Comparison of ENCODE assay signal across 10 cellular contexts in genomic region chr3:40718681-40719080, GRCh38.
DNase-seq lines count a peak whose midpoint lies in the region; ATAC-seq lines count a peak whose summit lies in the region.
"Had no signal": no experiment of that assay in that cellular context is flagged by ENCODE, and none has a peak within 500 bp of the region (broad histone marks: within the 10 kb centered on the region; RNA-seq: fewer than 3 reads in every experiment).

No MANE protein-coding gene starts in this region.

- H3K27ac Mint-ChIP-seq in naive thymus-derived CD4-positive, alpha-beta T cell = no peak overlapping the region
- H3K27ac Mint-ChIP-seq in effector memory CD8-positive, alpha-beta T cell = no peak overlapping the region
- H3K27ac Mint-ChIP-seq: activated naive CD8-positive, alpha-beta T cell treated with anti-CD3 and anti-CD28 coated beads, Interleukin-2, amount 10 ng/mL, durations not matched to agents 7 days and 5 days; T-helper 1 cell treated with Interleukin-12 subunit alpha and Interleukin-12 subunit beta and Interleukin-4 antibody, amounts not matched to agents 30 μg/mL and 1 μg/mL, for 36 hours had no signal

- CTCF ChIA-PET in naive thymus-derived CD4-positive, alpha-beta T cell (lab: Charles Lee) = no interaction called here

- H3K27me3 ChIP-seq in naive thymus-derived CD4-positive, alpha-beta T cell (ENCODE audit: control insufficient read depth in 2 of 2, insufficient read depth in 2 of 2, low read length in 2 of 2) = no peaks in the 10 kb centered on the region

- POLR2A ChIA-PET in naive thymus-derived CD4-positive, alpha-beta T cell (lab: Charles Lee) = no interaction called here

- DNase-seq in naive thymus-derived CD4-positive, alpha-beta T cell = no peak
- DNase-seq in Right ventricle myocardium inferior (ENCODE audit: missing footprints) (no peak), NK-92 (lab: John Stamatoyannopoulos, UW; ENCODE audit: unreplicated experiment) (no peak)
- DNase-seq in effector memory CD8-positive, alpha-beta T cell = no peak
- no peak for DNase-seq in activated CD8-positive, alpha-beta memory T cell treated with anti-CD3 and anti-CD28 coated beads, Interleukin-2, amount 50 U/mL, for 4 hours
- DNase-seq: activated naive CD8-positive, alpha-beta T cell treated with anti-CD3 and anti-CD28 coated beads, Interleukin-2, amount 10 ng/mL, durations not matched to agents 7 days and 5 days had no signal

- H3K36me3 ChIP-seq in naive thymus-derived CD4-positive, alpha-beta T cell (ENCODE audit: control insufficient read depth in 2 of 3, insufficient read depth in 3 of 3, low read length in 3 of 3) = no peaks in the 10 kb centered on the region

- no peak overlapping the region for H3K27ac ChIP-seq in naive thymus-derived CD4-positive, alpha-beta T cell (ENCODE audit: low read depth, low read length)

- intact Hi-C loops in naive thymus-derived CD4-positive, alpha-beta T cell (cut with micrococcal nuclease) = no loop called here
- intact Hi-C loops in Right ventricle myocardium inferior (cut with DNase I) = no loop called here

- H3K27me3 Mint-ChIP-seq in naive thymus-derived CD4-positive, alpha-beta T cell = peaks cover 9 to 18% (median 16%) of the 10 kb centered on the region in 5 donors
- peaks cover 27% of the 10 kb centered on the region in 2 donors for H3K27me3 Mint-ChIP-seq in effector memory CD8-positive, alpha-beta T cell

- H3K9me3 ChIP-seq in naive thymus-derived CD4-positive, alpha-beta T cell (ENCODE audit: control insufficient read depth in 2 of 3, low read length in 3 of 3) = no peaks in the 10 kb centered on the region

- no peaks in the 10 kb centered on the region for H3K4me1 ChIP-seq in naive thymus-derived CD4-positive, alpha-beta T cell (ENCODE audit: control insufficient read depth in 2 of 2, insufficient read depth in 2 of 2, low read length in 2 of 2)

- H3K36me3 Mint-ChIP-seq in naive thymus-derived CD4-positive, alpha-beta T cell = no peaks in the 10 kb centered on the region
- no peaks in the 10 kb centered on the region for H3K36me3 Mint-ChIP-seq in effector memory CD8-positive, alpha-beta T cell (ENCODE audit: insufficient read depth)
- H3K36me3 Mint-ChIP-seq: activated naive CD8-positive, alpha-beta T cell treated with anti-CD3 and anti-CD28 coated beads, Interleukin-2, amount 10 ng/mL, durations not matched to agents 7 days and 5 days had no signal

- ATAC-seq in GM18909 (IDR thresholded peaks at IDR 0.05; ENCODE audit: poor library complexity, unreplicated experiment) = peak; percentile 93
- peak; percentile 83 for ATAC-seq in HG02588 (IDR thresholded peaks at IDR 0.05; ENCODE audit: unreplicated experiment)
- ATAC-seq in HG03565 (IDR thresholded peaks at IDR 0.05; ENCODE audit: unreplicated experiment) = peak; percentile 88
- peak; percentile 40 for ATAC-seq in naive thymus-derived CD4-positive, alpha-beta T cell
- no peak for ATAC-seq in Right ventricle myocardium inferior
- ATAC-seq in effector memory CD8-positive, alpha-beta T cell (replicated peaks) = no peak

- no peak overlapping the region for H3K4me3 Mint-ChIP-seq in naive thymus-derived CD4-positive, alpha-beta T cell
- no peak overlapping the region for H3K4me3 Mint-ChIP-seq in effector memory CD8-positive, alpha-beta T cell
- H3K4me3 Mint-ChIP-seq: activated naive CD8-positive, alpha-beta T cell treated with anti-CD3 and anti-CD28 coated beads, Interleukin-2, amount 10 ng/mL, durations not matched to agents 7 days and 5 days; T-helper 1 cell treated with Interleukin-12 subunit alpha and Interleukin-12 subunit beta and Interleukin-4 antibody, amounts not matched to agents 30 μg/mL and 1 μg/mL, for 36 hours had no signal

- no peaks in the 10 kb centered on the region for H3K9me3 Mint-ChIP-seq in naive thymus-derived CD4-positive, alpha-beta T cell
- no peaks in the 10 kb centered on the region for H3K9me3 Mint-ChIP-seq in effector memory CD8-positive, alpha-beta T cell
- H3K9me3 Mint-ChIP-seq: activated naive CD8-positive, alpha-beta T cell treated with anti-CD3 and anti-CD28 coated beads, Interleukin-2, amount 10 ng/mL, durations not matched to agents 7 days and 5 days; T-helper 1 cell treated with Interleukin-12 subunit alpha and Interleukin-12 subunit beta and Interleukin-4 antibody, amounts not matched to agents 30 μg/mL and 1 μg/mL, for 36 hours had no signal

- no peak overlapping the region for H3K4me3 ChIP-seq in naive thymus-derived CD4-positive, alpha-beta T cell (ENCODE audit: low read length)

- peaks cover 0 to 4% (median 0%) of the 10 kb centered on the region in 7 donors for H3K4me1 Mint-ChIP-seq in naive thymus-derived CD4-positive, alpha-beta T cell
- H3K4me1 Mint-ChIP-seq in effector memory CD8-positive, alpha-beta T cell (ENCODE audit: low read depth in 2 of 2) = no peaks in the 10 kb centered on the region

Comparison
In these comparisons a context has a peak if more than half of its experiments do, and no peak if none do; other contexts are left out.
1. ATAC-seq: peak in GM18909 (single experiment), HG02588 (single experiment), HG03565 (single experiment) and naive thymus-derived CD4-positive, alpha-beta T cell (single experiment); none in Right ventricle myocardium inferior (single experiment) and effector memory CD8-positive, alpha-beta T cell (single experiment).